5 cellular contexts compared by ENCODE assay signal in genomic region chr22:26047920-26048319, GRCh38.
"Had no signal": no experiment of that assay in that cellular context is flagged by ENCODE, and none has a peak within 500 bp of the region (broad histone marks: within the 10 kb centered on the region; RNA-seq: fewer than 3 reads in every experiment).

No MANE protein-coding gene starts in this region.

- DNase-seq: H7, KBM-7 had no signal

- H3K27ac ChIP-seq: HL-60 had no signal

- FAIRE-seq: H1, HepG2 had no signal
